ENCODE assay signal across 9 cellular contexts in the genomic region with DNA sequence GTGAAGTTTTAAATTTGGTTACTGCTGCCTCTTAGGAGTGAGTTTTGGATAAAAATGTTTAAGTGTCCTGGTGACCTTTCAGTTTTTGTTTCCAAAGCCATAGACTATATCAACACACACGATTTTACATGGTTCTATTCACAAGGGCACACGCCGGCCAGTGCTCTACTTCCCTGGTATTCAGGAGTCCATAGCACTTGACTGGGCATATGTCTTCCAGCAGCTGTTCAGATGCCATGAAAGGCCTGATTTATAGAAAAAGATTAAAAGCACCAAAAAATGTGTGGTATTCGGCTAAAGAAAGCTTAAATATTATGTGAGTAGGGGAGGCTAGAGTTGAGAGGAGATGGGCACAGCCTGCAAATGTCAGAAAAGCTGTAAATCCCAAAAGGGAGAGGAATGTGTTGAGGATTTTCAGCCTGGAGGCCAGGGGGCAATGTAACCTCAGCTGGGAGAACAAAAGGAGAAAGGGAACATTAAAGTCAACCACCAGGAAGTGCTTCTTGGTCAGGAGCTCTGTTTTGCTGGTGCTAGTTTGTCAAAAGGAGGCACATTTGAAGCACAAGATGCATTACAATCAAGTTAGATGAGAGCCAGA.
A peak's percentile ranks its signal among the peaks of the same experiment; 100 is the strongest.
DNase-seq lines count a peak whose midpoint lies in the region; ATAC-seq and TF ChIP-seq lines count a peak whose summit lies in the region.
"Had no signal": no experiment of that assay in that cellular context is flagged by ENCODE, and none has a peak within 500 bp of the region (broad histone marks: within the 10 kb centered on the region; RNA-seq: fewer than 3 reads in every experiment).

No MANE protein-coding gene starts in this region.

- H3K9me1 ChIP-seq in IMR-90 (ENCODE audit: insufficient read depth, low read length) = no peaks in the 10 kb centered on the region

- H3K36me3 Mint-ChIP-seq in brain = peaks cover 29% of the 10 kb centered on the region
- H3K36me3 Mint-ChIP-seq in activated T-helper 1 cell treated with anti-CD3 and anti-CD28 coated beads, Interleukin-12 subunit alpha, Interleukin-12 subunit beta, Interleukin-2, Interleukin-4 antibody, amounts not matched to agents 30 ng/mL and 10 ng/mL and 1 ng/mL, durations not matched to agents 14 hours and 24 hours and 36 hours (ENCODE audit: low read depth) = peaks cover 13% of the 10 kb centered on the region

- peak overlapping the region; percentile 6; the same call in 1 of the 2 replicates for H3K4ac ChIP-seq in IMR-90 (ENCODE audit: low read depth, low read length)

- peak overlapping the region in 1 of 2 experiments; percentile 53; a peak in 1 of 4 replicates for H4K8ac ChIP-seq in IMR-90 (ENCODE audit: low read depth in 2 of 2, low read length in 2 of 2)

- CTCF ChIA-PET in IMR-90 (lab: Yijun Ruan, JAX) = interaction anchor here (0.7 to 1.1 kb wide), 2 partner anchors 381 to 551 kb away, joined by 3 read pairs; no protein-coding TSS in a partner anchor

- H3K56ac ChIP-seq in IMR-90 (ENCODE audit: extremely low read depth, insufficient read depth, low read length) = no peak overlapping the region

- intact Hi-C loops in IMR-90 (cut with micrococcal nuclease) = loop anchor here (2.0 kb wide), 1 partner anchor 519 kb away; no protein-coding TSS in a partner anchor
- intact Hi-C loops in activated T-helper 1 cell treated with anti-CD3 and anti-CD28 coated beads, Interleukin-12 subunit alpha, Interleukin-12 subunit beta, Interleukin-2, Interleukin-4 antibody, amounts not matched to agents 30 ng/mL and 10 ng/mL and 1 ng/mL, durations not matched to agents 14 hours and 24 hours and 36 hours (cut with micrococcal nuclease) = no loop called here

- H3K9me3 ChIP-seq in IMR-90 (ENCODE audit: control insufficient read depth, insufficient read depth, low read length) = peaks cover 4% of the 10 kb centered on the region

- dilution Hi-C loops in IMR-90 (cut with HindIII; ENCODE audit: low sequenced_read_pairs, unreplicated experiment) = no loop called here

- H2AK9ac ChIP-seq in IMR-90 (replicated peaks; ENCODE audit: low read depth, low read length, poor library complexity) = no peak overlapping the region

- H2BK20ac ChIP-seq in IMR-90 (ENCODE audit: low read depth, low read length) = peak overlapping the region; percentile 20; the same call in 1 of the 2 replicates

- H3K79me1 ChIP-seq in IMR-90 (ENCODE audit: low read depth in 1 of 2, low read length in 2 of 2) = no peaks in the 10 kb centered on the region

- H3K4me1 Mint-ChIP-seq in brain = peaks cover 44% of the 10 kb centered on the region
- peaks cover 18% of the 10 kb centered on the region for H3K4me1 Mint-ChIP-seq in activated T-helper 1 cell treated with anti-CD3 and anti-CD28 coated beads, Interleukin-12 subunit alpha, Interleukin-12 subunit beta, Interleukin-2, Interleukin-4 antibody, amounts not matched to agents 30 ng/mL and 10 ng/mL and 1 ng/mL, durations not matched to agents 14 hours and 24 hours and 36 hours (ENCODE audit: low read depth)

- DNase-seq in Ammon's horn (ENCODE audit: low spot score) (peak; percentile 35), IMR-90 (peak; percentile 38), lung microvascular endothelial cell (ENCODE audit: low read depth in 2 of 2) (peak; percentile 50 to 75), activated gamma-delta T cell treated with Interleukin-2 at 50 U/mL for 16 hours (no peak), germinal center (ENCODE audit: low spot score) (no peak)
- no peak for DNase-seq in activated T-helper 1 cell treated with anti-CD3 and anti-CD28 coated beads, Interleukin-12 subunit alpha, Interleukin-12 subunit beta, Interleukin-2, Interleukin-4 antibody, amounts not matched to agents 30 ng/mL and 10 ng/mL and 1 ng/mL, durations not matched to agents 14 hours and 24 hours and 36 hours (ENCODE audit: low spot score)
- DNase-seq: SHP77 treated with DMSO at 0.1 percent for 48 hours had no signal

- no peak overlapping the region for H3K9ac ChIP-seq in IMR-90 (ENCODE audit: low read depth, low read length)

- no peak overlapping the region for H2AK5ac ChIP-seq in IMR-90 (ENCODE audit: low read depth, low read length)

- peak; percentile 61 for TF ChIP-seq RAD21 in IMR-90 (IDR thresholded peaks at IDR 0.05; ENCODE audit: low read length)

- no peak overlapping the region for H2BK5ac ChIP-seq in IMR-90 (ENCODE audit: low read depth, low read length, poor library complexity, severe bottlenecking)

- TF ChIP-seq CTCF in IMR-90 (conservative IDR thresholded peaks at IDR 0.05; ENCODE audit: low read depth, low read length) (peak; percentile 51), brain (conservative IDR thresholded peaks at IDR 0.05) (no peak)

- H3K27ac ChIP-seq in IMR-90 (ENCODE audit: insufficient read depth, low read length) = no peak overlapping the region

- 70% methylated on average over 3 of the region's 4 CpGs; no CpG with 5 or more reads in 1 of the 2 experiments for WGBS in IMR-90 (ENCODE audit: extremely low coverage in 2 of 2, insufficient read length in 1 of 2), 2 experiments

- no peaks in the 10 kb centered on the region for H3K27me3 Mint-ChIP-seq in brain
- H3K27me3 Mint-ChIP-seq in activated T-helper 1 cell treated with anti-CD3 and anti-CD28 coated beads, Interleukin-12 subunit alpha, Interleukin-12 subunit beta, Interleukin-2, Interleukin-4 antibody, amounts not matched to agents 30 ng/mL and 10 ng/mL and 1 ng/mL, durations not matched to agents 14 hours and 24 hours and 36 hours (ENCODE audit: insufficient read depth) = no peaks in the 10 kb centered on the region

- H3K4me3 ChIP-seq in IMR-90 (ENCODE audit: insufficient read depth, low read depth, low read length) = no peak overlapping the region

- peak overlapping the region; percentile 31; the same call in 1 of the 2 replicates for H3K14ac ChIP-seq in IMR-90 (replicated peaks; ENCODE audit: low read depth, low read length)

- H3K9me3 Mint-ChIP-seq in brain = peaks cover 12 to 19% (median 19%) of the 10 kb centered on the region in 5 experiments
- peaks cover 9% of the 10 kb centered on the region for H3K9me3 Mint-ChIP-seq in activated T-helper 1 cell treated with anti-CD3 and anti-CD28 coated beads, Interleukin-12 subunit alpha, Interleukin-12 subunit beta, Interleukin-2, Interleukin-4 antibody, amounts not matched to agents 30 ng/mL and 10 ng/mL and 1 ng/mL, durations not matched to agents 14 hours and 24 hours and 36 hours

- in situ Hi-C loops in IMR-90 (cut with MboI; ENCODE audit: low sequenced_read_pairs) = no loop called here

- no TSS peak for BruUV-seq in IMR-90 (replicated peaks; lab: Mats Ljungman, UMichigan)

- no peaks in the 10 kb centered on the region for H3K36me3 ChIP-seq in IMR-90 (ENCODE audit: control insufficient read depth, insufficient read depth, low read length)

- no peaks in the 10 kb centered on the region; the same call in 1 of the 2 replicates for H3K4me1 ChIP-seq in IMR-90 (ENCODE audit: control insufficient read depth, insufficient read depth, low read length)

- no peaks in the 10 kb centered on the region for H4K20me1 ChIP-seq in IMR-90 (ENCODE audit: insufficient read depth, low read length)

- no peak overlapping the region for H3K18ac ChIP-seq in IMR-90 (ENCODE audit: low read depth, low read length)

- peak overlapping the region in 3 of 5 experiments; percentile 65 to 93 (median 78) for H3K27ac Mint-ChIP-seq in brain
- no peak overlapping the region for H3K27ac Mint-ChIP-seq in activated T-helper 1 cell treated with anti-CD3 and anti-CD28 coated beads, Interleukin-12 subunit alpha, Interleukin-12 subunit beta, Interleukin-2, Interleukin-4 antibody, amounts not matched to agents 30 ng/mL and 10 ng/mL and 1 ng/mL, durations not matched to agents 14 hours and 24 hours and 36 hours

- H4K91ac ChIP-seq in IMR-90 (ENCODE audit: insufficient read depth, low read depth, low read length) = no peak overlapping the region; the same call in 1 of the 2 replicates

- H3K23ac ChIP-seq in IMR-90 (ENCODE audit: low read depth, low read length) = 0 out of 2 replicates have a peak overlapping the region, but pooled peaks have one; percentile 29

- H4K5ac ChIP-seq in IMR-90 (ENCODE audit: low read depth, low read length) = no peak overlapping the region

- POLR2A ChIA-PET in IMR-90 (lab: Charles Lee; ENCODE audit: unreplicated experiment) = interaction anchor here (0.6 to 0.7 kb wide), 3 partner anchors 14 to 490 kb away, joined by 3 to 5 read pairs (median 4); no protein-coding TSS in a partner anchor

- peak overlapping the region; percentile 51; the same call in 1 of the 3 replicates for H2BK15ac ChIP-seq in IMR-90 (ENCODE audit: low read depth, low read length)

- peak overlapping the region; percentile 63; the same call in 1 of the 2 replicates for H2BK120ac ChIP-seq in IMR-90 (ENCODE audit: low read depth, low read length)

- no peak overlapping the region for H3K4me3 Mint-ChIP-seq in brain
- no peak overlapping the region for H3K4me3 Mint-ChIP-seq in activated T-helper 1 cell treated with anti-CD3 and anti-CD28 coated beads, Interleukin-12 subunit alpha, Interleukin-12 subunit beta, Interleukin-2, Interleukin-4 antibody, amounts not matched to agents 30 ng/mL and 10 ng/mL and 1 ng/mL, durations not matched to agents 14 hours and 24 hours and 36 hours

- H3K27me3 ChIP-seq in IMR-90 (ENCODE audit: control insufficient read depth, insufficient read depth, low read length) = no peaks in the 10 kb centered on the region

- TF ChIP-seq POLR2A in IMR-90 (IDR thresholded peaks at IDR 0.05; ENCODE audit: low read depth, low read length) = no peak

- no peak overlapping the region for H3K4me2 ChIP-seq in IMR-90 (ENCODE audit: low read depth, low read length)

- ATAC-seq in IMR-90 (ENCODE audit: low read depth) = peak; percentile 35
- ATAC-seq in GM18517 (IDR thresholded peaks at IDR 0.05; ENCODE audit: unreplicated experiment) = no peak

- no peak overlapping the region for H2AFZ ChIP-seq in IMR-90 (replicated peaks; ENCODE audit: low read length, poor library complexity)

TF ChIP-seq in IMR-90, 13 proteins besides CTCF, POLR2A, EP300 and RAD21:
- TF ChIP-seq RFX5 (IDR thresholded peaks at IDR 0.05; ENCODE audit: low read depth, low read length) = no peak
- peak; percentile 60 for TF ChIP-seq SMC3 (IDR thresholded peaks at IDR 0.05; ENCODE audit: low read depth, low read length)

Comparison
In these comparisons a context has a peak if more than half of its experiments do, and no peak if none do; other contexts are left out.
1. DNase-seq: peak in Ammon's horn (single experiment), IMR-90 (single experiment) and lung microvascular endothelial cell (2 of 2); none in activated T-helper 1 cell treated with anti-CD3 and anti-CD28 coated beads, Interleukin-12 subunit alpha, Interleukin-12 subunit beta, Interleukin-2, Interleukin-4 antibody, amounts not matched to agents 30 ng/mL and 10 ng/mL and 1 ng/mL, durations not matched to agents 14 hours and 24 hours and 36 hours (single experiment), activated gamma-delta T cell treated with Interleukin-2 at 50 U/mL for 16 hours (single experiment) and germinal center (single experiment).